25 cellular contexts compared by ENCODE assay signal in the genomic region with DNA sequence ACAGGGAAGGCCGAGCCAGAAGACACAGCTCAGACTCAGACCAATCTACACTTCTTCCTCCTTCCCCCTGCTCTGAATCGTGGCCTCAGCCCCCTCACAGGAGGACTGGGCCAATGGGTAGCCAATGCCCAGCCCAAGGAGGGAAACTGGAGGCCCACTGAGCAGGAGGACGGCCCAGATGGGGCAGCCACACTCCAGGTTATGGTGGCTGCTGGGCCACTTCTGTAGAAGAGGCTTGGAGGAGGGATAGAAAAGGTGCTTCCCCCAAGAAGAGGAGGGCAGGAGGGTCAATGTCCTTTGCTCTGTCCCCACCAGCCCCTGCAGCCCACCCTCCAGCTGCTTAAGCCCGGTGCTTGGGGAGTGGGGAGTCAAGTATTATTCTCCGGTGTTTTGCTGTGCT.
DNase-seq lines count a peak whose midpoint lies in the region; ATAC-seq, FAIRE-seq and TF ChIP-seq lines count a peak whose summit lies in the region.
"Had no signal": no experiment of that assay in that cellular context is flagged by ENCODE, and none has a peak within 500 bp of the region (broad histone marks: within the 10 kb centered on the region; RNA-seq: fewer than 3 reads in every experiment).

No MANE protein-coding gene starts in this region.

- H3K4me3 ChIP-seq in kidney (ENCODE audit: low read length in 2 of 2) = no peak overlapping the region
- no peak overlapping the region for H3K4me3 ChIP-seq in trophoblast cell (ENCODE audit: low read depth, low read length)
- H3K4me3 ChIP-seq in adrenal gland = no peak overlapping the region
- H3K4me3 ChIP-seq: A549; BLaER1 treated with 17β-estradiol and CSF1 and Interleukin-3, amounts not matched to agents 10 nM and 100 nM had no signal

- DNase-seq in natural killer cell treated with Interleukin-12 subunit alpha and Interleukin-12 subunit beta and Interleukin-15 and Interleukin-18, amount 100 ng/mL, for 72 hours (ENCODE audit: low spot score) = peak; percentile 18
- DNase-seq in natural killer cell (no peak), kidney (peak; percentile 46), trophoblast cell (no peak), pons (ENCODE audit: low spot score) (no peak), adrenal gland (no peak), DMS79 (lab: John Stamatoyannopoulos, UW) (no peak)
- DNase-seq: 8988T; ACHN; AML-193; BE2C; CD4-positive, alpha-beta T cell; CD8-positive, alpha-beta memory T cell; DMS 273 treated with DMSO at 0.1 percent for 48 hours; DMS79 treated with DMSO at 0.1 percent for 48 hours; GF-D8; GOT3; H7 had no signal

- no peak for TF ChIP-seq CTCF in natural killer cell (IDR thresholded peaks at IDR 0.05)
- TF ChIP-seq CTCF in kidney (IDR thresholded peaks at IDR 0.05; ENCODE audit: borderline replicate concordance, extremely low read depth, insufficient read depth) = no peak
- TF ChIP-seq CTCF in adrenal gland (IDR thresholded peaks at IDR 0.05) = no peak

- no peak overlapping the region for H2BK120ac ChIP-seq in trophoblast cell (ENCODE audit: insufficient read depth, low read length, poor library complexity)

- no peak overlapping the region for H3K4me3 Mint-ChIP-seq in natural killer cell treated with Interleukin-12 subunit alpha and Interleukin-12 subunit beta and Interleukin-15 and Interleukin-18, amount 100 ng/mL, for 72 hours
- H3K4me3 Mint-ChIP-seq in natural killer cell = no peak overlapping the region
- H3K4me3 Mint-ChIP-seq: CD14-positive monocyte; CD4-positive, alpha-beta T cell; CD8-positive, alpha-beta memory T cell had no signal

- no peaks in the 10 kb centered on the region for H3K4me1 Mint-ChIP-seq in natural killer cell treated with Interleukin-12 subunit alpha and Interleukin-12 subunit beta and Interleukin-15 and Interleukin-18, amount 100 ng/mL, for 72 hours (ENCODE audit: low read depth in 2 of 2)
- H3K4me1 Mint-ChIP-seq in natural killer cell = no peaks in the 10 kb centered on the region
- H3K4me1 Mint-ChIP-seq: CD14-positive monocyte; CD8-positive, alpha-beta memory T cell had no signal

- no peak overlapping the region for H3K27ac Mint-ChIP-seq in natural killer cell treated with Interleukin-12 subunit alpha and Interleukin-12 subunit beta and Interleukin-15 and Interleukin-18, amount 100 ng/mL, for 72 hours
- no peak overlapping the region for H3K27ac Mint-ChIP-seq in natural killer cell
- H3K27ac Mint-ChIP-seq: CD14-positive monocyte; CD4-positive, alpha-beta T cell; CD8-positive, alpha-beta memory T cell had no signal

- peaks cover 2 to 6% of the 10 kb centered on the region in 2 donors for H3K9me3 ChIP-seq in kidney (ENCODE audit: control insufficient read depth in 1 of 2, low read length in 2 of 2)
- peaks cover 6% of the 10 kb centered on the region for H3K9me3 ChIP-seq in trophoblast cell (ENCODE audit: insufficient read depth, low read depth, low read length)
- no peaks in the 10 kb centered on the region for H3K9me3 ChIP-seq in adrenal gland (replicated peaks in 1 of 3)
- H3K9me3 ChIP-seq: A549, BE2C had no signal

- H2AFZ ChIP-seq in trophoblast cell (ENCODE audit: insufficient read depth, low read length, poor library complexity) = no peak overlapping the region

- no peak overlapping the region for H3K18ac ChIP-seq in trophoblast cell (ENCODE audit: low read length)

- H3K27ac ChIP-seq in kidney (ENCODE audit: low read depth in 2 of 2, low read length in 2 of 2) = no peak overlapping the region
- no peak overlapping the region for H3K27ac ChIP-seq in trophoblast cell (ENCODE audit: low read depth, low read length)
- no peak overlapping the region for H3K27ac ChIP-seq in adrenal gland
- H3K27ac ChIP-seq: A549; BLaER1 treated with 17β-estradiol and CSF1 and Interleukin-3, amounts not matched to agents 10 nM and 100 nM had no signal

- no peaks in the 10 kb centered on the region for H3K79me1 ChIP-seq in trophoblast cell (ENCODE audit: low read length)

- no peaks in the 10 kb centered on the region for H3K9me3 Mint-ChIP-seq in natural killer cell treated with Interleukin-12 subunit alpha and Interleukin-12 subunit beta and Interleukin-15 and Interleukin-18, amount 100 ng/mL, for 72 hours
- H3K9me3 Mint-ChIP-seq in natural killer cell = no peaks in the 10 kb centered on the region

- no peak overlapping the region for H2BK12ac ChIP-seq in trophoblast cell (ENCODE audit: low read length)

- no CpG with 5 or more reads among the region's 5 CpGs for WGBS in trophoblast cell (ENCODE audit: extremely low coverage, insufficient coverage, insufficient read length)
- 60 to 79% (median 68%) methylated on average over 4 to 5 of the region's 5 CpGs for WGBS in adrenal gland, 4 donors

- H3K27me3 ChIP-seq in trophoblast cell (ENCODE audit: insufficient read depth, low read length) = no peaks in the 10 kb centered on the region
- no peaks in the 10 kb centered on the region for H3K27me3 ChIP-seq in adrenal gland
- H3K27me3 ChIP-seq: BE2C; BLaER1 treated with 17β-estradiol and CSF1 and Interleukin-3, amounts not matched to agents 10 nM and 100 nM had no signal

- H3K27me3 Mint-ChIP-seq in natural killer cell treated with Interleukin-12 subunit alpha and Interleukin-12 subunit beta and Interleukin-15 and Interleukin-18, amount 100 ng/mL, for 72 hours = peaks cover 21 to 29% of the 10 kb centered on the region in 2 donors
- peaks cover 24 to 34% of the 10 kb centered on the region in 2 donors for H3K27me3 Mint-ChIP-seq in natural killer cell (ENCODE audit: low read depth in 2 of 2)

- peak overlapping the region; percentile 8 for H4K91ac ChIP-seq in trophoblast cell (ENCODE audit: low read depth, low read length)

- H3K36me3 Mint-ChIP-seq in natural killer cell treated with Interleukin-12 subunit alpha and Interleukin-12 subunit beta and Interleukin-15 and Interleukin-18, amount 100 ng/mL, for 72 hours = no peaks in the 10 kb centered on the region
- no peaks in the 10 kb centered on the region for H3K36me3 Mint-ChIP-seq in natural killer cell
- H3K36me3 Mint-ChIP-seq: CD14-positive monocyte; CD8-positive, alpha-beta memory T cell had no signal

- TF ChIP-seq POLR2A in adrenal gland (IDR thresholded peaks at IDR 0.05) = no peak

- H4K8ac ChIP-seq in trophoblast cell (ENCODE audit: low read depth, low read length) = no peak overlapping the region

- H2AK5ac ChIP-seq in trophoblast cell (ENCODE audit: low read length) = no peak overlapping the region

- peak in 1 of 2 donors; percentile 25 for ATAC-seq in natural killer cell treated with Interleukin-12 subunit alpha and Interleukin-12 subunit beta and Interleukin-15 and Interleukin-18, amount 100 ng/mL, for 72 hours
- no peak for ATAC-seq in natural killer cell
- ATAC-seq: A549, HCT116 had no signal

- intact Hi-C loops in natural killer cell (cut with micrococcal nuclease) (no loop called here), kidney (cut with DNase I) (no loop called here), adrenal gland (cut with DNase I) (no loop called here)

- no peaks in the 10 kb centered on the region for H3K4me1 ChIP-seq in kidney (ENCODE audit: control insufficient read depth in 1 of 2, insufficient read depth in 1 of 2, low read depth in 1 of 2, low read length in 2 of 2)
- H3K4me1 ChIP-seq in trophoblast cell (ENCODE audit: control insufficient read depth in 1 of 2, insufficient read depth in 2 of 2, low read length in 2 of 2) = peaks cover 13 to 16% of the 10 kb centered on the region in 2 experiments
- no peaks in the 10 kb centered on the region for H3K4me1 ChIP-seq in adrenal gland (replicated peaks in 1 of 2)
- H3K4me1 ChIP-seq: A549, BE2C had no signal

- peak overlapping the region; percentile 51 for H3K14ac ChIP-seq in trophoblast cell (ENCODE audit: low read length)

- H3K4ac ChIP-seq in trophoblast cell (ENCODE audit: low read depth, low read length) = no peak overlapping the region

- no peak overlapping the region for H2BK5ac ChIP-seq in trophoblast cell (ENCODE audit: low read depth, low read length, poor library complexity)

- H3K4me2 ChIP-seq in trophoblast cell (ENCODE audit: low read length) = no peak overlapping the region
- H3K4me2 ChIP-seq: A549; BLaER1 treated with 17β-estradiol and CSF1 and Interleukin-3, amounts not matched to agents 10 nM and 100 nM had no signal

- H3K36me3 ChIP-seq in kidney (ENCODE audit: control insufficient read depth in 1 of 2, insufficient read depth in 2 of 2, low read length in 2 of 2) (no peaks in the 10 kb centered on the region), trophoblast cell (ENCODE audit: control insufficient read depth in 1 of 2, insufficient read depth in 2 of 2, low read length in 2 of 2) (no peaks in the 10 kb centered on the region), adrenal gland (replicated peaks in 1 of 2) (no peaks in the 10 kb centered on the region)
- H3K36me3 ChIP-seq: BE2C had no signal

- no peak for FAIRE-seq in kidney (lab: Jason Lieb, UNC)
- FAIRE-seq: A549, D721Med, GM12891, GM18507 had no signal

- H3K79me2 ChIP-seq in trophoblast cell (ENCODE audit: control insufficient read depth, insufficient read depth, low read length, poor library complexity) = no peaks in the 10 kb centered on the region

- no peak overlapping the region for H3K23ac ChIP-seq in trophoblast cell (ENCODE audit: low read length)

- H3K9ac ChIP-seq in kidney (ENCODE audit: low read length in 2 of 2) = no peak overlapping the region
- H3K9ac ChIP-seq in trophoblast cell (ENCODE audit: low read length) = no peak overlapping the region
- H3K9ac ChIP-seq: BLaER1 treated with 17β-estradiol and CSF1 and Interleukin-3, amounts not matched to agents 10 nM and 100 nM had no signal

- no peak overlapping the region for H4K12ac ChIP-seq in trophoblast cell (ENCODE audit: low read depth, low read length)

Comparison
In these comparisons a context has a peak if more than half of its experiments do, and no peak if none do; other contexts are left out.
1. DNase-seq: peak in natural killer cell treated with Interleukin-12 subunit alpha and Interleukin-12 subunit beta and Interleukin-15 and Interleukin-18, amount 100 ng/mL, for 72 hours (single experiment) and kidney (single experiment); none in natural killer cell (single experiment), trophoblast cell (0 of 2), pons (single experiment), adrenal gland (0 of 7) and DMS79 (single experiment).